Comparison of ENCODE assay signal across 8 cellular contexts in the genomic region with DNA sequence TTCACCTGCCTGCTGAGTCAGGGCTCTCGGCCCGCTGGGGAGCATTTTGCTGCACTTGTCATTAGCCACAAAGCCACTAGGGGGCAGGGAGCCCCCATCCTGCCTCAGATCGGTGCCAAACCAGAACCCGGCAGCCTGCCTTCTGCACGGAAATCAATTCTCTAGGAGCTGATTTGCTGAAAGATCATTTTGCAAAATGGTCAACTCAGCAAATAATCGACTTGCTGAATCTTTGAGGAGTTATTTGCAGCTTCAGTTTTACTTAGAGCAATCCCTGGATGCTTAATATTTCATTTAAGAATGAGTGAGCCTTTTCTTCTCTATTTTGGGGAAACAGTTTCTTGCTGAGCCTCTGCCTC. TPM values are rescaled to one million over a fixed set of nuclear protein-coding genes. Genes with fewer than 3 reads are reported as not detected.
A peak's percentile ranks its signal among the peaks of the same experiment; 100 is the strongest.
DNase-seq lines count a peak whose midpoint lies in the region; ATAC-seq and TF ChIP-seq lines count a peak whose summit lies in the region.

No MANE protein-coding gene starts in this region.

- H3K27me3 Mint-ChIP-seq in activated CD4-positive, alpha-beta T cell treated with anti-CD3 and anti-CD28 coated beads, Interleukin-2, amount 10 ng/mL, durations not matched to agents 24 days and 14 days = no peaks in the 10 kb centered on the region
- peaks cover 21% of the 10 kb centered on the region for H3K27me3 Mint-ChIP-seq in dendritic cell treated with granulocyte-macrophage colony-stimulating factor and Interleukin-4, amounts not matched to agents 40 ng/mL and 50 ng/mL, for 4 days

- peaks cover 17% of the 10 kb centered on the region for H3K36me3 Mint-ChIP-seq in activated CD4-positive, alpha-beta T cell treated with anti-CD3 and anti-CD28 coated beads, Interleukin-2, amount 10 ng/mL, durations not matched to agents 24 days and 14 days (ENCODE audit: low read depth)
- peaks cover 15% of the 10 kb centered on the region for H3K36me3 Mint-ChIP-seq in dendritic cell treated with granulocyte-macrophage colony-stimulating factor and Interleukin-4, amounts not matched to agents 40 ng/mL and 50 ng/mL, for 4 days (ENCODE audit: low read depth)

- peaks cover 54% of the 10 kb centered on the region for H3K4me1 Mint-ChIP-seq in activated CD4-positive, alpha-beta T cell treated with anti-CD3 and anti-CD28 coated beads, Interleukin-2, amount 10 ng/mL, durations not matched to agents 24 days and 14 days
- H3K4me1 Mint-ChIP-seq in dendritic cell treated with granulocyte-macrophage colony-stimulating factor and Interleukin-4, amounts not matched to agents 40 ng/mL and 50 ng/mL, for 4 days (ENCODE audit: low read depth) = peaks cover 61% of the 10 kb centered on the region

- TF ChIP-seq CTCF in A673 (conservative IDR thresholded peaks at IDR 0.05; ENCODE audit: low read depth, low read length) (peak; percentile 97), lung (IDR thresholded peaks at IDR 0.05; ENCODE audit: control extremely low read depth, extremely low read depth) (peak; percentile 95)

- H3K27ac Mint-ChIP-seq in activated CD4-positive, alpha-beta T cell treated with anti-CD3 and anti-CD28 coated beads, Interleukin-2, amount 10 ng/mL, durations not matched to agents 24 days and 14 days = peak overlapping the region; percentile 98
- H3K27ac Mint-ChIP-seq in dendritic cell treated with granulocyte-macrophage colony-stimulating factor and Interleukin-4, amounts not matched to agents 40 ng/mL and 50 ng/mL, for 4 days = peak overlapping the region; percentile 46

- intact Hi-C loops in A673 (cut with micrococcal nuclease; ENCODE audit: unreplicated experiment) = loop anchor here (2.0 kb wide), 1 partner anchor 306 kb away; no protein-coding TSS in a partner anchor
- intact Hi-C loops in activated CD4-positive, alpha-beta T cell treated with anti-CD3 and anti-CD28 coated beads, Interleukin-2, amount 10 ng/mL, durations not matched to agents 24 days and 14 days (cut with micrococcal nuclease) = loop anchor here (1.0 kb wide), 2 partner anchors 121 to 289 kb away; a partner anchor contains a TSS
- intact Hi-C loops in dendritic cell treated with granulocyte-macrophage colony-stimulating factor and Interleukin-4, amounts not matched to agents 40 ng/mL and 50 ng/mL, for 4 days (cut with micrococcal nuclease) = loop anchor here (1.0 kb wide), 1 partner anchor 309 kb away; no protein-coding TSS in a partner anchor

- H3K27ac ChIP-seq in A673 (ENCODE audit: low read depth, low read length, poor library complexity, severe bottlenecking) = no peak overlapping the region
- H3K27ac ChIP-seq in lung (ENCODE audit: low read depth in 1 of 2, low read length in 1 of 2) = no peak overlapping the region

- H3K36me3 ChIP-seq in A673 (ENCODE audit: insufficient read depth, low read length, poor library complexity, severe bottlenecking) (no peaks in the 10 kb centered on the region), lung (ENCODE audit: control insufficient read depth in 2 of 2, insufficient read depth in 2 of 2, low read length in 2 of 2) (no peaks in the 10 kb centered on the region)

- POLR2A ChIA-PET in A673 (lab: Charles Lee; ENCODE audit: low non-redundant PET) = no interaction called here

- H3K27me3 ChIP-seq in A673 (replicated peaks; ENCODE audit: insufficient read depth, low read depth, low read length, poor library complexity) (no peaks in the 10 kb centered on the region), lung (ENCODE audit: control insufficient read depth, insufficient read depth) (no peaks in the 10 kb centered on the region)

- CTCF ChIA-PET in A673 (lab: Charles Lee) = interaction anchor here (0.5 to 1.4 kb wide), 4 partner anchors 33 to 339 kb away, joined by 3 to 11 read pairs (median 5); no protein-coding TSS in a partner anchor

- ATAC-seq in GM18511 (IDR thresholded peaks at IDR 0.05; ENCODE audit: unreplicated experiment) (peak; percentile 43), HG03175 (IDR thresholded peaks at IDR 0.05; ENCODE audit: unreplicated experiment) (peak; percentile 41), lung (ENCODE audit: insufficient read depth, low FRiP score) (no peak)

- no peaks in the 10 kb centered on the region for H3K9me3 Mint-ChIP-seq in activated CD4-positive, alpha-beta T cell treated with anti-CD3 and anti-CD28 coated beads, Interleukin-2, amount 10 ng/mL, durations not matched to agents 24 days and 14 days
- no peaks in the 10 kb centered on the region for H3K9me3 Mint-ChIP-seq in dendritic cell treated with granulocyte-macrophage colony-stimulating factor and Interleukin-4, amounts not matched to agents 40 ng/mL and 50 ng/mL, for 4 days

- H3K4me3 ChIP-seq in A673 (ENCODE audit: low read depth, low read length, poor library complexity, severe bottlenecking) = no peak overlapping the region
- no peak overlapping the region for H3K4me3 ChIP-seq in lung

- H3K4me3 Mint-ChIP-seq in activated CD4-positive, alpha-beta T cell treated with anti-CD3 and anti-CD28 coated beads, Interleukin-2, amount 10 ng/mL, durations not matched to agents 24 days and 14 days = peak overlapping the region; percentile 100
- no peak overlapping the region for H3K4me3 Mint-ChIP-seq in dendritic cell treated with granulocyte-macrophage colony-stimulating factor and Interleukin-4, amounts not matched to agents 40 ng/mL and 50 ng/mL, for 4 days

- no TSS peak for BruUV-seq in A673 (replicated peaks; lab: Mats Ljungman, UMichigan)

- peaks cover 4% of the 10 kb centered on the region for H3K4me1 ChIP-seq in A673 (ENCODE audit: insufficient read depth, low read length, poor library complexity, severe bottlenecking)
- H3K4me1 ChIP-seq in lung (ENCODE audit: control insufficient read depth in 2 of 2, insufficient read depth in 2 of 2, low read length in 2 of 2) = no peaks in the 10 kb centered on the region

- 0 to 1% methylated on average over 6 of the region's 6 CpGs for WGBS in lung, 2 donors

- peak; percentile 81 for DNase-seq in A673 (ENCODE audit: low spot score)
- DNase-seq in NCI-H446 treated with DMSO at 0.1 percent for 48 hours (lab: John Stamatoyannopoulos, UW) = peak; percentile 6
- DNase-seq in activated CD4-positive, alpha-beta T cell treated with anti-CD3 and anti-CD28 coated beads, Interleukin-2, amount 10 ng/mL, durations not matched to agents 24 days and 14 days = peak; percentile 96
- peak; percentile 82 for DNase-seq in lung (ENCODE audit: low spot score)
- peak; percentile 62 for DNase-seq in stimulated activated CD8-positive, alpha-beta memory T cell treated with anti-CD3 and anti-CD28 coated beads, Interleukin-12 subunit alpha, Interleukin-12 subunit beta, amount 100 ng/mL, for 24 hours (ENCODE audit: extremely low read depth)

- H3K9me3 ChIP-seq in A673 (ENCODE audit: low read depth, low read length, poor library complexity, severe bottlenecking) = no peaks in the 10 kb centered on the region
- H3K9me3 ChIP-seq in lung (ENCODE audit: control insufficient read depth in 2 of 2, insufficient read depth in 1 of 2, low read length in 1 of 2) = no peaks in the 10 kb centered on the region

RNA-seq across cellular contexts. Expression of a gene that starts 1.7 kb away (rescaled TPM):
- total RNA-seq in A673 (2021) (0.07 TPM in 1 of 2 replicates, not detected in the other), lung (10 to 100 TPM; 20.9 to 25.0 TPM)
- total RNA-seq in activated CD4-positive, alpha-beta T cell treated with anti-CD3 and anti-CD28 coated beads, Interleukin-2, amount 10 ng/mL, durations not matched to agents 24 days and 14 days = 7.9 and 8.5 TPM in 2 replicates
- 10 to 100 TPM; 14.4 to 23.0 TPM for polyA plus RNA-seq in lung

Comparison
In these comparisons a context has a peak if more than half of its experiments do, and no peak if none do; other contexts are left out.
1. DNase-seq: peak in every context shown above with its lines; median percentile 96 in activated CD4-positive, alpha-beta T cell treated with anti-CD3 and anti-CD28 coated beads, Interleukin-2, amount 10 ng/mL, durations not matched to agents 24 days and 14 days; 82 in lung; 81 in A673; 62 in stimulated activated CD8-positive, alpha-beta memory T cell treated with anti-CD3 and anti-CD28 coated beads, Interleukin-12 subunit alpha, Interleukin-12 subunit beta, amount 100 ng/mL, for 24 hours; 6 in NCI-H446 treated with DMSO at 0.1 percent for 48 hours.